8 cellular contexts compared by ENCODE assay signal in genomic region chr19:8513687-8514504, GRCh38. TPM values are rescaled to one million over a fixed set of nuclear protein-coding genes. Genes with fewer than 3 reads are reported as not detected.
DNase-seq lines count a peak whose midpoint lies in the region; ATAC-seq and TF ChIP-seq lines count a peak whose summit lies in the region.

Gene ZNF414 (minus strand): TSS chr19:8514167. CDS start chr19:8514046, 121 bp downstream.

- H3K27ac ChIP-seq in adipose tissue (ENCODE audit: low read depth, low read length) = peak within 1 kb of the TSS; percentile 90
- peak within 1 kb of the TSS; percentile 99 for H3K27ac ChIP-seq in trophoblast cell (ENCODE audit: low read depth, low read length)
- peak within 1 kb of the TSS; percentile 94 to 99 (median 96) for H3K27ac ChIP-seq in transverse colon

- H3K79me1 ChIP-seq in trophoblast cell (ENCODE audit: low read length) = peaks cover 11% of the 10 kb centered on the region

- DNase-seq in GM13977 (ENCODE audit: low spot score) = peak; percentile 100
- peak; percentile 67 for DNase-seq in NCI-H146 treated with DMSO at 0.1 percent for 48 hours (lab: John Stamatoyannopoulos, UW; ENCODE audit: unreplicated experiment)
- peak; percentile 94 to 97 (median 95) for DNase-seq in T-helper 1 cell
- DNase-seq in cardiac septum (ENCODE audit: low spot score) = peak; percentile 98
- peak; percentile 91 to 96 for DNase-seq in trophoblast cell
- DNase-seq in transverse colon = peak; percentile 98

- peak within 1 kb of the TSS; percentile 100 for H3K18ac ChIP-seq in trophoblast cell (ENCODE audit: low read length)

- TF ChIP-seq CTCF in GM13977 (IDR thresholded peaks at IDR 0.05; ENCODE audit: extremely low read depth, insufficient read depth, missing control alignments) (no peak), transverse colon (IDR thresholded peaks at IDR 0.05) (no peak)

- H3K36me3 ChIP-seq in trophoblast cell (ENCODE audit: control insufficient read depth in 1 of 2, insufficient read depth in 2 of 2, low read length in 2 of 2) (peaks cover 11 to 12% of the 10 kb centered on the region in 2 experiments), transverse colon (peaks cover 0 to 6% (median 0%) of the 10 kb centered on the region in 4 donors)

- peak within 1 kb of the TSS; percentile 100 for H4K91ac ChIP-seq in trophoblast cell (ENCODE audit: low read depth, low read length)

- H3K4me1 ChIP-seq in trophoblast cell (ENCODE audit: control insufficient read depth in 1 of 2, insufficient read depth in 2 of 2, low read length in 2 of 2) (peaks cover 9 to 13% of the 10 kb centered on the region in 2 experiments), transverse colon (peaks cover 10 to 26% (median 22%) of the 10 kb centered on the region in 4 donors)

- H3K23ac ChIP-seq in trophoblast cell (ENCODE audit: low read length) = no peak within 1 kb of the TSS

- peak within 1 kb of the TSS; percentile 85 for H3K4me3 ChIP-seq in trophoblast cell (ENCODE audit: low read depth, low read length)
- peak within 1 kb of the TSS; percentile 41 to 85 (median 73) for H3K4me3 ChIP-seq in transverse colon

- peak; percentile 95 for TF ChIP-seq POLR2A in transverse colon (IDR thresholded peaks at IDR 0.05)

- 1% methylated on average over 47 to 70 of the region's 70 CpGs for WGBS in adipose tissue, 3 donors
- WGBS in trophoblast cell (ENCODE audit: extremely low coverage, insufficient coverage, insufficient read length) = no CpG with 5 or more reads among the region's 70 CpGs
- 0% methylated on average over 58 of the region's 70 CpGs; no CpG with 5 or more reads in 1 of the 2 donors for WGBS in transverse colon (ENCODE audit: low coverage in 1 of 2), 2 donors

- no peak for TF ChIP-seq EP300 in transverse colon (IDR thresholded peaks at IDR 0.05; ENCODE audit: low read depth)

- H2BK120ac ChIP-seq in trophoblast cell (ENCODE audit: insufficient read depth, low read length, poor library complexity) = peak within 1 kb of the TSS; percentile 100

- H2AFZ ChIP-seq in trophoblast cell (ENCODE audit: insufficient read depth, low read length, poor library complexity) = peak within 1 kb of the TSS; percentile 100

- H2BK5ac ChIP-seq in trophoblast cell (ENCODE audit: low read depth, low read length, poor library complexity) = peak within 1 kb of the TSS; percentile 100

- intact Hi-C loops in cardiac septum (cut with DNase I) (no loop called here), transverse colon (cut with DNase I; ENCODE audit: low total_unique reads) (no loop called here)

- peak within 1 kb of the TSS; percentile 100 for H3K4ac ChIP-seq in trophoblast cell (ENCODE audit: low read depth, low read length)

- H4K12ac ChIP-seq in trophoblast cell (ENCODE audit: low read depth, low read length) = peak within 1 kb of the TSS; percentile 100

- ATAC-seq in HG02870 (IDR thresholded peaks at IDR 0.05; ENCODE audit: unreplicated experiment) = peak; percentile 80

- H3K9me3 ChIP-seq in trophoblast cell (ENCODE audit: insufficient read depth, low read depth, low read length) (peaks cover 1% of the 10 kb centered on the region), transverse colon (no peaks in the 10 kb centered on the region)

- peak within 1 kb of the TSS; percentile 81 for H3K9ac ChIP-seq in trophoblast cell (ENCODE audit: low read length)

- H2BK12ac ChIP-seq in trophoblast cell (ENCODE audit: low read length) = peak within 1 kb of the TSS; percentile 63

- H3K79me2 ChIP-seq in trophoblast cell (ENCODE audit: control insufficient read depth, insufficient read depth, low read length, poor library complexity) = peaks cover 5% of the 10 kb centered on the region

- in situ Hi-C loops in GM13977 (cut with MboI; ENCODE audit: low pct_unique_long_range_greater_than_20kb, low sequenced_read_pairs, unreplicated experiment) = no loop called here
- in situ Hi-C loops in transverse colon (cut with MboI; ENCODE audit: low pct_ligation_motif_present in 1 of 4, low pct_unique_long_range_greater_than_20kb in 1 of 4, low sequenced_read_pairs in 3 of 4) = loop anchor here in 1 of 4 donors (25.0 kb wide), 1 partner anchor 102 kb away; the partner anchor contains the start of gene MARCHF2

- H3K4me2 ChIP-seq in trophoblast cell (ENCODE audit: low read length) = peak within 1 kb of the TSS; percentile 57

- H2AK5ac ChIP-seq in trophoblast cell (ENCODE audit: low read length) = peak within 1 kb of the TSS; percentile 77

- H3K27me3 ChIP-seq in trophoblast cell (ENCODE audit: insufficient read depth, low read length) (no peaks in the 10 kb centered on the region), transverse colon (no peaks in the 10 kb centered on the region)

- H3K14ac ChIP-seq in trophoblast cell (ENCODE audit: low read length) = peak within 1 kb of the TSS; percentile 100

- H4K8ac ChIP-seq in trophoblast cell (ENCODE audit: low read depth, low read length) = peak within 1 kb of the TSS; percentile 100

RNA-seq across cellular contexts. Expression of gene ZNF414, which starts in this region (rescaled TPM):
- 10 to 100 TPM in 2 of 3 donors, 1 to 10 TPM in 1; 9.2 to 27.3 (median 13.9) TPM for polyA plus RNA-seq in adipose tissue
- total RNA-seq in cardiac septum = 20.2 TPM
- polyA plus RNA-seq in trophoblast cell (2013) = 17.6 TPM in 2 replicates
- total RNA-seq in transverse colon = 10 to 100 TPM in 3 of 4 donors, 1 to 10 TPM in 1; 7.8 to 13.8 (median 11.0) TPM

Comparison
In these comparisons a context has a peak if more than half of its experiments do, and no peak if none do; other contexts are left out.
1. Peak in every context shown above with its lines: DNase-seq, ATAC-seq, H3K4me3 ChIP-seq and H3K27ac ChIP-seq.